In the genomic region with DNA sequence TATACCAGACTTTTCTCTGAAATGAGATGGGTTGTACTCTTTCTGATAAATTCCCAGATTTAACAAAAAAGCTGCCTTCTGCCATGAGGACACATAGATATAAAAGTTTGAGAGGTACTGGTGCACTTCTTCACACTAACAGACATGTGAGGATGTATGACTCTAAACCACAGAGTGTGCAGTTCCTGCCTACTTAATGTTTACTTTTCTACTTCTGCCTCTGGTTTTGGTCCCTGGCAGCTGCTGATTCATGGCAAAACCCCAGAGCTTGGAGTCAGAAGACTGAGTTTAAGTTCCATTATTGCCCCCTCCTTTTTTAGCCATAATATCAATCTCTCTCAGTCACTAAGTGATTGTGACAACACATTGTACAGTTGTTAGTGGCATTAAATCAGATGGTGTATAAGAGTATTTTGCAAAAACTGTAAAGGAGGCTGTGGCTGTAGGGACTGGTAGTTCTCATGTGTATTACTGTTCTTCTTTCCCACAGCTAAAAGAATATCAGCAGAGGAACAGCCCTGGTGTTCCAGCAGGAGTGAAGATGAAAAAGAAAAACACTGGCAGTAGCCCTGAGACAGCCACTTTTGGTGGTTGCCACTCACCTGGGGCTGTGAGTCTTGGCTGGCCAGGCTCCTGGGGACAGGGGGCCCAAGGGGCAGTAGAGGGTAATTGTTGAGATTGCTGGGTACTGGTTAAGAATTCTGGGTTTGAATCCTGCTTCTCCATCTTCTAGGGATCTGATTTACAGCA, we compare ENCODE assay signal across 8 cellular contexts.
A peak's percentile ranks its signal among the peaks of the same experiment; 100 is the strongest.
DNase-seq lines count a peak whose midpoint lies in the region; TF ChIP-seq lines count a peak whose summit lies in the region.
"Not testable (repeated sequence)": the region's sequence is repeated elsewhere in the genome, so short reads cannot be mapped to it uniquely, and the experiment has no call there.

No MANE protein-coding gene starts in this region.

- peak overlapping the region in 4 of 11 experiments; percentile 22 to 46 (median 29); a peak in 5 of 22 replicates for H3K27ac ChIP-seq in BLaER1 treated with 17β-estradiol and CSF1 and Interleukin-3, amounts not matched to agents 10 nM and 100 nM
- not testable (repeated sequence) for H3K27ac ChIP-seq in HEK293 (ENCODE audit: extremely low read depth, low read depth, low read length); fibroblast of lung (ENCODE audit: insufficient read depth, low read length); liver (ENCODE audit: low read depth in 1 of 2, low read length in 2 of 2)
- H3K27ac ChIP-seq in SK-N-SH (ENCODE audit: low read depth in 2 of 2, low read length in 1 of 2) = 0 out of 4 replicates have a peak overlapping the region, but pooled peaks of 1 of the 2 experiments have one; percentile 16
- peak overlapping the region; percentile 83 for H3K27ac ChIP-seq in smooth muscle cell (ENCODE audit: low read depth)

- H3F3A ChIP-seq in SK-N-SH (replicated peaks; ENCODE audit: insufficient read depth) = peaks cover 12% of the 10 kb centered on the region
- H3F3A ChIP-seq in smooth muscle cell (ENCODE audit: low read depth) = not testable (repeated sequence)

- not testable (repeated sequence) for H3K9me3 ChIP-seq in BLaER1 treated with 17β-estradiol and CSF1 and Interleukin-3, amounts not matched to agents 10 nM and 100 nM (replicated peaks in 1 of 11); HEK293 (ENCODE audit: control insufficient read depth, insufficient read depth, low read depth, low read length); SK-N-SH; fibroblast of lung (ENCODE audit: control insufficient read depth, insufficient read depth, low read depth, low read length); liver (ENCODE audit: control insufficient read depth in 4 of 4, low read length in 3 of 4); smooth muscle cell (replicated peaks; ENCODE audit: low read depth)

- POLR2A ChIA-PET in HEK293 (lab: Yijun Ruan, JAX) = interaction anchor here (1.5 kb wide), 1 partner anchor 10 kb away, joined by 4 read pairs; no protein-coding TSS in a partner anchor
- POLR2A ChIA-PET in SK-N-SH (lab: Yijun Ruan, JAX) = not testable (repeated sequence)

- DNase-seq in NCI-H226 = peak; percentile 23
- not testable (repeated sequence) for DNase-seq in SK-N-SH; smooth muscle cell (lab: John Stamatoyannopoulos, UW; ENCODE audit: unreplicated experiment)
- DNase-seq in astrocyte of the spinal cord (ENCODE audit: low read depth, low spot score) = peak; percentile 51
- peak; percentile 43 to 79 for DNase-seq in fibroblast of lung (ENCODE audit: low read depth in 2 of 2)

- H2AFZ ChIP-seq in SK-N-SH (ENCODE audit: low read depth); fibroblast of lung (ENCODE audit: low read length); smooth muscle cell (ENCODE audit: low read depth): not testable (repeated sequence)

- not testable (repeated sequence) for TF ChIP-seq CTCF in HEK293 (tag by site-specific recombination; IDR thresholded peaks at IDR 0.05); SK-N-SH (IDR thresholded peaks at IDR 0.05); astrocyte of the spinal cord (IDR thresholded peaks at IDR 0.05; ENCODE audit: low read depth, low read length); fibroblast of lung (conservative IDR thresholded peaks at IDR 0.05 in 1 of 2, IDR thresholded peaks at IDR 0.05 in 1 of 2; ENCODE audit: low read depth in 1 of 2, low read length in 2 of 2); liver (IDR thresholded peaks at IDR 0.05; ENCODE audit: low read depth, low read length, missing input control); smooth muscle cell (IDR thresholded peaks at IDR 0.05; ENCODE audit: borderline replicate concordance, insufficient read depth, poor library complexity, severe bottlenecking)

- not testable (repeated sequence) for H3K9me2 ChIP-seq in SK-N-SH

- H3K4me1 ChIP-seq in BLaER1 treated with 17β-estradiol and CSF1 and Interleukin-3, amounts not matched to agents 10 nM and 100 nM = peaks cover 0 to 32% (median 19%) of the 10 kb centered on the region in 10 experiments; a peak in 18 of 20 replicates
- not testable (repeated sequence) for H3K4me1 ChIP-seq in HEK293 (ENCODE audit: control insufficient read depth, insufficient read depth, low read length); SK-N-SH (ENCODE audit: control insufficient read depth in 1 of 2, insufficient read depth in 2 of 2, low read depth in 1 of 2, low read length in 1 of 2); fibroblast of lung (ENCODE audit: control insufficient read depth, extremely low read depth, insufficient read depth, low read length)
- peaks cover 2 to 28% (median 8%) of the 10 kb centered on the region in 4 donors for H3K4me1 ChIP-seq in liver (ENCODE audit: control insufficient read depth in 4 of 4, insufficient read depth in 4 of 4, low read length in 3 of 4)
- peaks cover 11% of the 10 kb centered on the region for H3K4me1 ChIP-seq in smooth muscle cell (ENCODE audit: low read depth)

- not testable (repeated sequence) for TF ChIP-seq RAD21 in SK-N-SH (IDR thresholded peaks at IDR 0.05; ENCODE audit: low read length); liver (IDR thresholded peaks at IDR 0.05)

- not testable (repeated sequence) for H3K36me3 ChIP-seq in BLaER1 treated with 17β-estradiol and CSF1 and Interleukin-3, amounts not matched to agents 10 nM and 100 nM; HEK293 (ENCODE audit: control insufficient read depth in 2 of 2, insufficient read depth in 1 of 2, low read length in 2 of 2); SK-N-SH (replicated peaks in 1 of 2; ENCODE audit: control insufficient read depth in 1 of 2, insufficient read depth in 2 of 2, low read length in 1 of 2); fibroblast of lung (ENCODE audit: control insufficient read depth, insufficient read depth, low read length); liver (ENCODE audit: control insufficient read depth in 4 of 4, insufficient read depth in 3 of 4, low read depth in 1 of 4, low read length in 3 of 4); smooth muscle cell (ENCODE audit: low read depth)

- peak overlapping the region in 7 of 11 experiments; percentile 2 to 78 (median 40); a peak in 13 of 22 replicates for H3K4me2 ChIP-seq in BLaER1 treated with 17β-estradiol and CSF1 and Interleukin-3, amounts not matched to agents 10 nM and 100 nM
- H3K4me2 ChIP-seq in SK-N-SH (peak overlapping the region; percentile 25; the same call in 1 of the 2 replicates), smooth muscle cell (peak overlapping the region; percentile 36)
- H3K4me2 ChIP-seq in fibroblast of lung (ENCODE audit: extremely low read depth, insufficient read depth, low read length) = not testable (repeated sequence)

- H3K9ac ChIP-seq in BLaER1 treated with 17β-estradiol and CSF1 and Interleukin-3, amounts not matched to agents 10 nM and 100 nM; SK-N-SH; fibroblast of lung (ENCODE audit: insufficient read depth, low read length); liver (ENCODE audit: low read depth in 1 of 2, low read length in 2 of 2): not testable (repeated sequence)
- peak overlapping the region; percentile 48 for H3K9ac ChIP-seq in smooth muscle cell (ENCODE audit: low read depth)

- in situ Hi-C loops in astrocyte of the spinal cord (cut with HindIII; ENCODE audit: low sequenced_read_pairs) = not testable (repeated sequence)

- not testable (repeated sequence) for H3K4me3 ChIP-seq in BLaER1 treated with 17β-estradiol and CSF1 and Interleukin-3, amounts not matched to agents 10 nM and 100 nM; HEK293 (ENCODE audit: low read depth, low read length); SK-N-SH (ENCODE audit: low read depth in 2 of 2, low read length in 1 of 2); astrocyte of the spinal cord (ENCODE audit: low read depth, low read length); fibroblast of lung (replicated peaks in 1 of 4; ENCODE audit: control extremely low read depth in 1 of 4, insufficient read depth in 1 of 4, low read depth in 3 of 4, low read length in 4 of 4); liver (ENCODE audit: low read depth in 1 of 3, low read length in 3 of 3); smooth muscle cell

- not testable (repeated sequence) for TF ChIP-seq EP300 in SK-N-SH (IDR thresholded peaks at IDR 0.05; ENCODE audit: borderline replicate concordance in 1 of 2, low read depth in 1 of 2, low read length in 1 of 2)

- H3K27me3 ChIP-seq in BLaER1 treated with 17β-estradiol and CSF1 and Interleukin-3, amounts not matched to agents 10 nM and 100 nM; fibroblast of lung (ENCODE audit: control insufficient read depth, insufficient read depth, low read length); liver (ENCODE audit: control insufficient read depth in 4 of 4, insufficient read depth in 4 of 4, low read length in 3 of 4); smooth muscle cell (ENCODE audit: low read depth): not testable (repeated sequence)
- H3K27me3 ChIP-seq in SK-N-SH (ENCODE audit: insufficient read depth) = peaks cover 22% of the 10 kb centered on the region; the same call in 1 of the 2 replicates

- H3K79me2 ChIP-seq in SK-N-SH (ENCODE audit: insufficient read depth); fibroblast of lung (ENCODE audit: control insufficient read depth, insufficient read depth, low read length); smooth muscle cell (ENCODE audit: low read depth): not testable (repeated sequence)

- CTCF ChIA-PET in HEK293 (lab: Yijun Ruan, JAX) = interaction anchor here (0.7 to 2.7 kb wide), 5 partner anchors 25 to 1138 kb away, joined by 3 to 16 read pairs (median 6); no protein-coding TSS in a partner anchor
- CTCF ChIA-PET in SK-N-SH (lab: Yijun Ruan, JAX) = interaction anchor here (1.0 to 2.8 kb wide), 3 partner anchors 9 to 92 kb away, joined by 3 to 14 read pairs (median 5); no protein-coding TSS in a partner anchor

- not testable (repeated sequence) for H4K20me1 ChIP-seq in BLaER1 treated with 17β-estradiol and CSF1 and Interleukin-3, amounts not matched to agents 10 nM and 100 nM; SK-N-SH (ENCODE audit: insufficient read depth); fibroblast of lung (ENCODE audit: control insufficient read depth, extremely low read depth, insufficient read depth, low read length); smooth muscle cell (ENCODE audit: low read depth)
